ENCODE assay signal across 25 cellular contexts in the genomic region with DNA sequence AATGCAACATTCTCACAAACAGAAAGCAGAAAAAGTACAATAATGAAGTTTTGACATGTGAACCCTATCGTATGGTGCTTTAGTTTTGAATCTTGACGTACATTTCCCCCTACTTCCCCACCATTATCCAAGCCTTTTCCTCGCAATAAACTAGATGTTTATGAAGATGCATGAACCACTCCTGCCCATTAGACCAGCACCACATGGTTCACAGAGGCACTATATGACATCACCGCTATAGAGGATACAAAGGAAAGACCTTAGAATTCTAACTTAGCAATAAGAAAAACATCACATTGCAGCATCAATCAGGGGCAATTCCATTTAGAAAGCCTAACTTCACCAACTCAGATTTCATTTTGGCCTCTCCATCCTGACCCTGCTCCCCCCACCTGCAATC.
"Had no signal": no experiment of that assay in that cellular context is flagged by ENCODE, and none has a peak within 500 bp of the region (broad histone marks: within the 10 kb centered on the region; RNA-seq: fewer than 3 reads in every experiment).

No MANE protein-coding gene starts in this region.

- H3K4me3 Mint-ChIP-seq: activated naive CD8-positive, alpha-beta T cell; natural killer cell treated with Interleukin-12 subunit alpha and Interleukin-12 subunit beta and Interleukin-15 and Interleukin-18, amount 100 ng/mL, for 72 hours; T-helper 17 cell had no signal

- DNase-seq: activated CD4-positive, alpha-beta T cell treated with anti-CD3 and anti-CD28 coated beads for 48 hours; activated CD4-positive, alpha-beta T cell treated with anti-CD3 and anti-CD28 coated beads, Interleukin-2, amount 50 U/mL, for 48 hours; activated CD8-positive, alpha-beta memory T cell treated with anti-CD3 and anti-CD28 coated beads for 24 hours; activated effector memory CD4-positive, alpha-beta T cell treated with Interleukin-2 at 50 U/mL for 16 hours; activated naive CD4-positive, alpha-beta T cell treated with Interleukin-2 at 50 U/mL for 16 hours; anterior cingulate cortex; brain microvascular endothelial cell; cortex of kidney; esophagus squamous epithelium; foreskin melanocyte; left lung; lower lobe of right lung; mesenchymal stem cell; ovary; spleen; stimulated activated naive CD4-positive, alpha-beta T cell treated with Interleukin-2 at 50 U/mL for 16 hours; T-helper 17 cell; T1000; WERI-Rb-1 had no signal

- H3K4me3 ChIP-seq: esophagus squamous epithelium, left lung, lower lobe of right lung, ovary, spleen, tibial nerve had no signal

- H3K4me1 Mint-ChIP-seq: T-helper 17 cell had no signal

- H3K9me3 ChIP-seq: esophagus squamous epithelium, left lung, lower lobe of right lung, ovary, tibial nerve had no signal

- H3K9me3 Mint-ChIP-seq: natural killer cell treated with Interleukin-12 subunit alpha and Interleukin-12 subunit beta and Interleukin-15 and Interleukin-18, amount 100 ng/mL, for 72 hours had no signal

- H3K27ac Mint-ChIP-seq: activated naive CD8-positive, alpha-beta T cell; natural killer cell treated with Interleukin-12 subunit alpha and Interleukin-12 subunit beta and Interleukin-15 and Interleukin-18, amount 100 ng/mL, for 72 hours; progenitor cell of endocrine pancreas; T-helper 17 cell had no signal

- H3K36me3 ChIP-seq: brain microvascular endothelial cell, lower lobe of right lung, ovary, WERI-Rb-1 had no signal

- H3K4me1 ChIP-seq: esophagus squamous epithelium, left lung, lower lobe of right lung, spleen, tibial nerve had no signal

- H3K27me3 Mint-ChIP-seq: activated naive CD8-positive, alpha-beta T cell; natural killer cell treated with Interleukin-12 subunit alpha and Interleukin-12 subunit beta and Interleukin-15 and Interleukin-18, amount 100 ng/mL, for 72 hours; progenitor cell of endocrine pancreas; T-helper 17 cell had no signal

- H3K27ac ChIP-seq: brain microvascular endothelial cell, epithelial cell of prostate, esophagus squamous epithelium, left lung, lower lobe of right lung, ovary, spleen, tibial nerve, WERI-Rb-1 had no signal

- FAIRE-seq: keratinocyte had no signal

- H3K27me3 ChIP-seq: brain microvascular endothelial cell, esophagus squamous epithelium, left lung, ovary, spleen, tibial nerve had no signal
